1 cellular context compared by ENCODE assay signal in genomic region chr22:19122752-19123492, GRCh38.
TF ChIP-seq lines count a peak whose summit lies in the region.

No MANE protein-coding gene starts in this region.

TF ChIP-seq in K562, 482 proteins besides CTCF, POLR2A, EP300 and RAD21 (continued from another document and continues in another):
- no peak for TF ChIP-seq TSHZ1 (CRISPR knock-in tag; IDR thresholded peaks at IDR 0.05)
- no peak for TF ChIP-seq PHF8 (IDR thresholded peaks at IDR 0.05; ENCODE audit: borderline replicate concordance, low read length)
- peak; percentile 67; the same call in 1 of the 2 replicates for TF ChIP-seq ZNF764 (CRISPR knock-in tag; IDR thresholded peaks at IDR 0.05; ENCODE audit: low read depth)
- no peak for TF ChIP-seq ETS2 (tag; IDR thresholded peaks at IDR 0.05; ENCODE audit: borderline replicate concordance, poor library complexity, severe bottlenecking)
- TF ChIP-seq, protein P1, sequence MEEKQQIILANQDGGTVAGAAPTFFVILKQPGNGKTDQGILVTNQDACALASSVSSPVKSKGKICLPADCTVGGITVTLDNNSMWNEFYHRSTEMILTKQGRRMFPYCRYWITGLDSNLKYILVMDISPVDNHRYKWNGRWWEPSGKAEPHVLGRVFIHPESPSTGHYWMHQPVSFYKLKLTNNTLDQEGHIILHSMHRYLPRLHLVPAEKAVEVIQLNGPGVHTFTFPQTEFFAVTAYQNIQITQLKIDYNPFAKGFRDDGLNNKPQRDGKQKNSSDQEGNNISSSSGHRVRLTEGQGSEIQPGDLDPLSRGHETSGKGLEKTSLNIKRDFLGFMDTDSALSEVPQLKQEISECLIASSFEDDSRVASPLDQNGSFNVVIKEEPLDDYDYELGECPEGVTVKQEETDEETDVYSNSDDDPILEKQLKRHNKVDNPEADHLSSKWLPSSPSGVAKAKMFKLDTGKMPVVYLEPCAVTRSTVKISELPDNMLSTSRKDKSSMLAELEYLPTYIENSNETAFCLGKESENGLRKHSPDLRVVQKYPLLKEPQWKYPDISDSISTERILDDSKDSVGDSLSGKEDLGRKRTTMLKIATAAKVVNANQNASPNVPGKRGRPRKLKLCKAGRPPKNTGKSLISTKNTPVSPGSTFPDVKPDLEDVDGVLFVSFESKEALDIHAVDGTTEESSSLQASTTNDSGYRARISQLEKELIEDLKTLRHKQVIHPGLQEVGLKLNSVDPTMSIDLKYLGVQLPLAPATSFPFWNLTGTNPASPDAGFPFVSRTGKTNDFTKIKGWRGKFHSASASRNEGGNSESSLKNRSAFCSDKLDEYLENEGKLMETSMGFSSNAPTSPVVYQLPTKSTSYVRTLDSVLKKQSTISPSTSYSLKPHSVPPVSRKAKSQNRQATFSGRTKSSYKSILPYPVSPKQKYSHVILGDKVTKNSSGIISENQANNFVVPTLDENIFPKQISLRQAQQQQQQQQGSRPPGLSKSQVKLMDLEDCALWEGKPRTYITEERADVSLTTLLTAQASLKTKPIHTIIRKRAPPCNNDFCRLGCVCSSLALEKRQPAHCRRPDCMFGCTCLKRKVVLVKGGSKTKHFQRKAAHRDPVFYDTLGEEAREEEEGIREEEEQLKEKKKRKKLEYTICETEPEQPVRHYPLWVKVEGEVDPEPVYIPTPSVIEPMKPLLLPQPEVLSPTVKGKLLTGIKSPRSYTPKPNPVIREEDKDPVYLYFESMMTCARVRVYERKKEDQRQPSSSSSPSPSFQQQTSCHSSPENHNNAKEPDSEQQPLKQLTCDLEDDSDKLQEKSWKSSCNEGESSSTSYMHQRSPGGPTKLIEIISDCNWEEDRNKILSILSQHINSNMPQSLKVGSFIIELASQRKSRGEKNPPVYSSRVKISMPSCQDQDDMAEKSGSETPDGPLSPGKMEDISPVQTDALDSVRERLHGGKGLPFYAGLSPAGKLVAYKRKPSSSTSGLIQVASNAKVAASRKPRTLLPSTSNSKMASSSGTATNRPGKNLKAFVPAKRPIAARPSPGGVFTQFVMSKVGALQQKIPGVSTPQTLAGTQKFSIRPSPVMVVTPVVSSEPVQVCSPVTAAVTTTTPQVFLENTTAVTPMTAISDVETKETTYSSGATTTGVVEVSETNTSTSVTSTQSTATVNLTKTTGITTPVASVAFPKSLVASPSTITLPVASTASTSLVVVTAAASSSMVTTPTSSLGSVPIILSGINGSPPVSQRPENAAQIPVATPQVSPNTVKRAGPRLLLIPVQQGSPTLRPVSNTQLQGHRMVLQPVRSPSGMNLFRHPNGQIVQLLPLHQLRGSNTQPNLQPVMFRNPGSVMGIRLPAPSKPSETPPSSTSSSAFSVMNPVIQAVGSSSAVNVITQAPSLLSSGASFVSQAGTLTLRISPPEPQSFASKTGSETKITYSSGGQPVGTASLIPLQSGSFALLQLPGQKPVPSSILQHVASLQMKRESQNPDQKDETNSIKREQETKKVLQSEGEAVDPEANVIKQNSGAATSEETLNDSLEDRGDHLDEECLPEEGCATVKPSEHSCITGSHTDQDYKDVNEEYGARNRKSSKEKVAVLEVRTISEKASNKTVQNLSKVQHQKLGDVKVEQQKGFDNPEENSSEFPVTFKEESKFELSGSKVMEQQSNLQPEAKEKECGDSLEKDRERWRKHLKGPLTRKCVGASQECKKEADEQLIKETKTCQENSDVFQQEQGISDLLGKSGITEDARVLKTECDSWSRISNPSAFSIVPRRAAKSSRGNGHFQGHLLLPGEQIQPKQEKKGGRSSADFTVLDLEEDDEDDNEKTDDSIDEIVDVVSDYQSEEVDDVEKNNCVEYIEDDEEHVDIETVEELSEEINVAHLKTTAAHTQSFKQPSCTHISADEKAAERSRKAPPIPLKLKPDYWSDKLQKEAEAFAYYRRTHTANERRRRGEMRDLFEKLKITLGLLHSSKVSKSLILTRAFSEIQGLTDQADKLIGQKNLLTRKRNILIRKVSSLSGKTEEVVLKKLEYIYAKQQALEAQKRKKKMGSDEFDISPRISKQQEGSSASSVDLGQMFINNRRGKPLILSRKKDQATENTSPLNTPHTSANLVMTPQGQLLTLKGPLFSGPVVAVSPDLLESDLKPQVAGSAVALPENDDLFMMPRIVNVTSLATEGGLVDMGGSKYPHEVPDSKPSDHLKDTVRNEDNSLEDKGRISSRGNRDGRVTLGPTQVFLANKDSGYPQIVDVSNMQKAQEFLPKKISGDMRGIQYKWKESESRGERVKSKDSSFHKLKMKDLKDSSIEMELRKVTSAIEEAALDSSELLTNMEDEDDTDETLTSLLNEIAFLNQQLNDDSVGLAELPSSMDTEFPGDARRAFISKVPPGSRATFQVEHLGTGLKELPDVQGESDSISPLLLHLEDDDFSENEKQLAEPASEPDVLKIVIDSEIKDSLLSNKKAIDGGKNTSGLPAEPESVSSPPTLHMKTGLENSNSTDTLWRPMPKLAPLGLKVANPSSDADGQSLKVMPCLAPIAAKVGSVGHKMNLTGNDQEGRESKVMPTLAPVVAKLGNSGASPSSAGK (IDR thresholded peaks at IDR 0.05), result no peak
- TF ChIP-seq ERF (CRISPR knock-in tag; IDR thresholded peaks at IDR 0.05), result no peak
- TF ChIP-seq PTTG1 (tag; IDR thresholded peaks at IDR 0.05; ENCODE audit: low read depth), result no peak
- TF ChIP-seq, protein P2, sequence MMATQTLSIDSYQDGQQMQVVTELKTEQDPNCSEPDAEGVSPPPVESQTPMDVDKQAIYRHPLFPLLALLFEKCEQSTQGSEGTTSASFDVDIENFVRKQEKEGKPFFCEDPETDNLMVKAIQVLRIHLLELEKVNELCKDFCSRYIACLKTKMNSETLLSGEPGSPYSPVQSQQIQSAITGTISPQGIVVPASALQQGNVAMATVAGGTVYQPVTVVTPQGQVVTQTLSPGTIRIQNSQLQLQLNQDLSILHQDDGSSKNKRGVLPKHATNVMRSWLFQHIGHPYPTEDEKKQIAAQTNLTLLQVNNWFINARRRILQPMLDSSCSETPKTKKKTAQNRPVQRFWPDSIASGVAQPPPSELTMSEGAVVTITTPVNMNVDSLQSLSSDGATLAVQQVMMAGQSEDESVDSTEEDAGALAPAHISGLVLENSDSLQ (IDR thresholded peaks at IDR 0.05), result peak; percentile 92
- TF ChIP-seq DDX20 (tag; IDR thresholded peaks at IDR 0.05; ENCODE audit: low read depth), result no peak
- no peak for TF ChIP-seq SUPT5H (IDR thresholded peaks at IDR 0.05)
- TF ChIP-seq MIER1 (IDR thresholded peaks at IDR 0.05; ENCODE audit: low read depth), result peak; percentile 49; the same call in 1 of the 2 replicates
- TF ChIP-seq TFAM (CRISPR knock-in tag; conservative IDR thresholded peaks at IDR 0.05), result no peak
- no peak for TF ChIP-seq BRF2 (IDR thresholded peaks at IDR 0.05; ENCODE audit: borderline replicate concordance, insufficient read depth, insufficient read length)
- peak; percentile 73 for TF ChIP-seq SMARCA5 (IDR thresholded peaks at IDR 0.05)
- no peak for TF ChIP-seq TRIM28 (IDR thresholded peaks at IDR 0.05)
- no peak for TF ChIP-seq ATF7 (IDR thresholded peaks at IDR 0.05)
- peak in 1 of 2 experiments; percentile 80; a peak in 1 of 4 replicates for TF ChIP-seq SIN3A (IDR thresholded peaks at IDR 0.05; ENCODE audit: borderline replicate concordance in 2 of 2, control insufficient read depth in 1 of 2, low read depth in 2 of 2, low read length in 2 of 2)
- no peak for TF ChIP-seq MCM2 (IDR thresholded peaks at IDR 0.05; ENCODE audit: low read depth)
- peak; percentile 64 for TF ChIP-seq SMARCE1 (IDR thresholded peaks at IDR 0.05)
- no peak for TF ChIP-seq DIDO1 (tag; IDR thresholded peaks at IDR 0.05; ENCODE audit: low read depth)
- TF ChIP-seq CTCFL (IDR thresholded peaks at IDR 0.05; ENCODE audit: borderline replicate concordance, insufficient read depth, low read depth, low read length, poor library complexity, severe bottlenecking), result no peak
- TF ChIP-seq MYC (IDR thresholded peaks at IDR 0.05; ENCODE audit: low read depth, low read length), result no peak
- TF ChIP-seq MYC (CRISPR knock-in tag; IDR thresholded peaks at IDR 0.05; ENCODE audit: borderline replicate concordance, low read depth), result peak; percentile 92; the same call in 1 of the 2 replicates
- TF ChIP-seq, protein P3, sequence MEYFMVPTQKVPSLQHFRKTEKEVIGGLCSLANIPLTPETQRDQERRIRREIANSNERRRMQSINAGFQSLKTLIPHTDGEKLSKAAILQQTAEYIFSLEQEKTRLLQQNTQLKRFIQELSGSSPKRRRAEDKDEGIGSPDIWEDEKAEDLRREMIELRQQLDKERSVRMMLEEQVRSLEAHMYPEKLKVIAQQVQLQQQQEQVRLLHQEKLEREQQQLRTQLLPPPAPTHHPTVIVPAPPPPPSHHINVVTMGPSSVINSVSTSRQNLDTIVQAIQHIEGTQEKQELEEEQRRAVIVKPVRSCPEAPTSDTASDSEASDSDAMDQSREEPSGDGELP (CRISPR knock-in tag; IDR thresholded peaks at IDR 0.05; ENCODE audit: borderline replicate concordance), result no peak
- TF ChIP-seq ZNF165 (CRISPR knock-in tag; IDR thresholded peaks at IDR 0.05; ENCODE audit: borderline replicate concordance), result no peak
- TF ChIP-seq ZNF785 (CRISPR knock-in tag; IDR thresholded peaks at IDR 0.05), result no peak
- no peak for TF ChIP-seq ZNF311 (CRISPR knock-in tag; IDR thresholded peaks at IDR 0.05)
- no peak for TF ChIP-seq ASH1L (IDR thresholded peaks at IDR 0.05; ENCODE audit: borderline replicate concordance, low read depth, partially characterized antibody)
- TF ChIP-seq, protein P4, sequence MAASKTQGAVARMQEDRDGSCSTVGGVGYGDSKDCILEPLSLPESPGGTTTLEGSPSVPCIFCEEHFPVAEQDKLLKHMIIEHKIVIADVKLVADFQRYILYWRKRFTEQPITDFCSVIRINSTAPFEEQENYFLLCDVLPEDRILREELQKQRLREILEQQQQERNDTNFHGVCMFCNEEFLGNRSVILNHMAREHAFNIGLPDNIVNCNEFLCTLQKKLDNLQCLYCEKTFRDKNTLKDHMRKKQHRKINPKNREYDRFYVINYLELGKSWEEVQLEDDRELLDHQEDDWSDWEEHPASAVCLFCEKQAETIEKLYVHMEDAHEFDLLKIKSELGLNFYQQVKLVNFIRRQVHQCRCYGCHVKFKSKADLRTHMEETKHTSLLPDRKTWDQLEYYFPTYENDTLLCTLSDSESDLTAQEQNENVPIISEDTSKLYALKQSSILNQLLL (CRISPR knock-in tag; IDR thresholded peaks at IDR 0.05; ENCODE audit: borderline replicate concordance), result no peak
- no peak for TF ChIP-seq ZBTB49 (CRISPR knock-in tag; IDR thresholded peaks at IDR 0.05; ENCODE audit: borderline replicate concordance)
- no peak for TF ChIP-seq ZC3H4 (CRISPR knock-in tag; IDR thresholded peaks at IDR 0.05; ENCODE audit: borderline replicate concordance)
- TF ChIP-seq ZNF444 (CRISPR knock-in tag; IDR thresholded peaks at IDR 0.05), result no peak
